In genomic region chrX:74238771-74239170, GRCh38 we compare ENCODE assay signal across 35 cellular contexts.
"Had no signal": no experiment of that assay in that cellular context is flagged by ENCODE, and none has a peak within 500 bp of the region (broad histone marks: within the 10 kb centered on the region; RNA-seq: fewer than 3 reads in every experiment).

No MANE protein-coding gene starts in this region.

- H3K9me3 ChIP-seq: MG63 had no signal

- H3K27ac ChIP-seq: KMS-11 had no signal

- H3K4me3 ChIP-seq: MG63 had no signal

- H3K4me2 ChIP-seq: KMS-11 had no signal

- H3K9ac ChIP-seq: KMS-11 had no signal

- H3K27me3 ChIP-seq: MG63 had no signal

- DNase-seq: Karpas-422, Kasumi-1, MG63, MM.1S, MV-4-11, NCI-H1048, NCI-H1092, NCI-H1092 treated with DMSO at 0.1 percent for 48 hours, NCI-H1105, NCI-H1105 treated with DMSO at 0.1 percent for 48 hours, NCI-H1417, NCI-H1417 treated with DMSO at 0.1 percent for 48 hours, NCI-H1436, NCI-H1436 treated with DMSO at 0.1 percent for 48 hours, NCI-H146, NCI-H1694, NCI-H1694 treated with DMSO at 0.1 percent for 48 hours, NCI-H187, NCI-H187 treated with DMSO at 0.1 percent for 48 hours, NCI-H1930, NCI-H2029, NCI-H2029 treated with DMSO at 0.1 percent for 48 hours, NCI-H2081, NCI-H2081 treated with DMSO at 0.1 percent for 48 hours, NCI-H2107, NCI-H2171, NCI-H2171 treated with DMSO at 0.1 percent for 48 hours, NCI-H2227 treated with DMSO at 0.1 percent for 48 hours, NCI-H226, NCI-H345, NCI-H446, NCI-H446 treated with DMSO at 0.1 percent for 48 hours, NCI-H510A, NCI-H510A treated with DMSO at 0.1 percent for 48 hours had no signal
